Comparison of ENCODE assay signal across 1 cellular context in the genomic region with DNA sequence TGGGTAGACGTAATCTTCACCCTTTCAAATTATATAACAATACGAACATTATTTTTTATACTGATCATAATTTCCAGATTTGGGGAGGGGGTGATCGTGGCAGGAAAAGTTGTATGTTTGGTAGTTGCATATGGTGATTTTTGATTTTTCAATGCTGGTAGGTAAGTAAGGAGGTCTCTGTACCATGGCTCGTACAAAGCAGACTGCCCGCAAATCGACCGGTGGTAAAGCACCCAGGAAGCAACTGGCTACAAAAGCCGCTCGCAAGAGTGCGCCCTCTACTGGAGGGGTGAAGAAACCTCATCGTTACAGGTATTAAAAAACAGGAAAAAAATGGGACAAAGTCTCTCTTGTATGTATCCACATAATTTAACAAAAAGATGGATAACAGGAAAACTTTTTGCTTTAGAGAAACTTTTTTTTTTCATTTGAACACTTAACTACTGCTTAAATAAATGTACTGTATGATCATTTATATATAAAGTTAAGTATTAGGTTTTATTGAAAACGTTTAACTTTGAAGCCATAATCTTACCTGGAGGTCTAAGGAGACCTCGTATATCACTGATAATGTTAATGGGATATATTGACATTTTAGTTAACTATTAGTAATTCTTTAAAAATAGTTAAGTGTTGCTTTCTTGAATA.
TF ChIP-seq lines count a peak whose summit lies in the region.

No MANE protein-coding gene starts in this region.

TF ChIP-seq in GM12878, 131 proteins besides CTCF, POLR2A, EP300 and RAD21 (continued from another document):
- TF ChIP-seq, protein P1, sequence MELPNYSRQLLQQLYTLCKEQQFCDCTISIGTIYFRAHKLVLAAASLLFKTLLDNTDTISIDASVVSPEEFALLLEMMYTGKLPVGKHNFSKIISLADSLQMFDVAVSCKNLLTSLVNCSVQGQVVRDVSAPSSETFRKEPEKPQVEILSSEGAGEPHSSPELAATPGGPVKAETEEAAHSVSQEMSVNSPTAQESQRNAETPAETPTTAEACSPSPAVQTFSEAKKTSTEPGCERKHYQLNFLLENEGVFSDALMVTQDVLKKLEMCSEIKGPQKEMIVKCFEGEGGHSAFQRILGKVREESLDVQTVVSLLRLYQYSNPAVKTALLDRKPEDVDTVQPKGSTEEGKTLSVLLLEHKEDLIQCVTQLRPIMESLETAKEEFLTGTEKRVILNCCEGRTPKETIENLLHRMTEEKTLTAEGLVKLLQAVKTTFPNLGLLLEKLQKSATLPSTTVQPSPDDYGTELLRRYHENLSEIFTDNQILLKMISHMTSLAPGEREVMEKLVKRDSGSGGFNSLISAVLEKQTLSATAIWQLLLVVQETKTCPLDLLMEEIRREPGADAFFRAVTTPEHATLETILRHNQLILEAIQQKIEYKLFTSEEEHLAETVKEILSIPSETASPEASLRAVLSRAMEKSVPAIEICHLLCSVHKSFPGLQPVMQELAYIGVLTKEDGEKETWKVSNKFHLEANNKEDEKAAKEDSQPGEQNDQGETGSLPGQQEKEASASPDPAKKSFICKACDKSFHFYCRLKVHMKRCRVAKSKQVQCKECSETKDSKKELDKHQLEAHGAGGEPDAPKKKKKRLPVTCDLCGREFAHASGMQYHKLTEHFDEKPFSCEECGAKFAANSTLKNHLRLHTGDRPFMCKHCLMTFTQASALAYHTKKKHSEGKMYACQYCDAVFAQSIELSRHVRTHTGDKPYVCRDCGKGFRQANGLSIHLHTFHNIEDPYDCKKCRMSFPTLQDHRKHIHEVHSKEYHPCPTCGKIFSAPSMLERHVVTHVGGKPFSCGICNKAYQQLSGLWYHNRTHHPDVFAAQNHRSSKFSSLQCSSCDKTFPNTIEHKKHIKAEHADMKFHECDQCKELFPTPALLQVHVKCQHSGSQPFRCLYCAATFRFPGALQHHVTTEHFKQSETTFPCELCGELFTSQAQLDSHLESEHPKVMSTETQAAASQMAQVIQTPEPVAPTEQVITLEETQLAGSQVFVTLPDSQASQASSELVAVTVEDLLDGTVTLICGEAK (IDR thresholded peaks at IDR 0.05; ENCODE audit: borderline replicate concordance) = no peak
- TF ChIP-seq, protein P2, sequence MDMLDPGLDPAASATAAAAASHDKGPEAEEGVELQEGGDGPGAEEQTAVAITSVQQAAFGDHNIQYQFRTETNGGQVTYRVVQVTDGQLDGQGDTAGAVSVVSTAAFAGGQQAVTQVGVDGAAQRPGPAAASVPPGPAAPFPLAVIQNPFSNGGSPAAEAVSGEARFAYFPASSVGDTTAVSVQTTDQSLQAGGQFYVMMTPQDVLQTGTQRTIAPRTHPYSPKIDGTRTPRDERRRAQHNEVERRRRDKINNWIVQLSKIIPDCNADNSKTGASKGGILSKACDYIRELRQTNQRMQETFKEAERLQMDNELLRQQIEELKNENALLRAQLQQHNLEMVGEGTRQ (IDR thresholded peaks at IDR 0.05; ENCODE audit: borderline replicate concordance, low read depth, low read length) = no peak
- no peak for TF ChIP-seq ZNF384 (IDR thresholded peaks at IDR 0.05; ENCODE audit: borderline replicate concordance, low read depth, low read length)
- TF ChIP-seq ZNF274 (IDR thresholded peaks at IDR 0.05; ENCODE audit: insufficient read depth, insufficient read length) = no peak
- TF ChIP-seq, protein P3, sequence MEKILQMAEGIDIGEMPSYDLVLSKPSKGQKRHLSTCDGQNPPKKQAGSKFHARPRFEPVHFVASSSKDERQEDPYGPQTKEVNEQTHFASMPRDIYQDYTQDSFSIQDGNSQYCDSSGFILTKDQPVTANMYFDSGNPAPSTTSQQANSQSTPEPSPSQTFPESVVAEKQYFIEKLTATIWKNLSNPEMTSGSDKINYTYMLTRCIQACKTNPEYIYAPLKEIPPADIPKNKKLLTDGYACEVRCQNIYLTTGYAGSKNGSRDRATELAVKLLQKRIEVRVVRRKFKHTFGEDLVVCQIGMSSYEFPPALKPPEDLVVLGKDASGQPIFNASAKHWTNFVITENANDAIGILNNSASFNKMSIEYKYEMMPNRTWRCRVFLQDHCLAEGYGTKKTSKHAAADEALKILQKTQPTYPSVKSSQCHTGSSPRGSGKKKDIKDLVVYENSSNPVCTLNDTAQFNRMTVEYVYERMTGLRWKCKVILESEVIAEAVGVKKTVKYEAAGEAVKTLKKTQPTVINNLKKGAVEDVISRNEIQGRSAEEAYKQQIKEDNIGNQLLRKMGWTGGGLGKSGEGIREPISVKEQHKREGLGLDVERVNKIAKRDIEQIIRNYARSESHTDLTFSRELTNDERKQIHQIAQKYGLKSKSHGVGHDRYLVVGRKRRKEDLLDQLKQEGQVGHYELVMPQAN (conservative IDR thresholded peaks at IDR 0.05) = peak; percentile 67; the same call in 1 of the 2 replicates
- no peak for TF ChIP-seq EGR1 (IDR thresholded peaks at IDR 0.05; ENCODE audit: borderline replicate concordance in 1 of 2, low read depth in 2 of 2, low read length in 2 of 2)
- peak; percentile 66 for TF ChIP-seq SMAD1 (IDR thresholded peaks at IDR 0.05; ENCODE audit: low read depth, partially characterized antibody)
- TF ChIP-seq ZNF217 (IDR thresholded peaks at IDR 0.05) = peak; percentile 57; the same call in 1 of the 2 replicates
- 0 out of 2 replicates have a peak, but pooled peaks have one; percentile 30 for TF ChIP-seq YY1 (IDR thresholded peaks at IDR 0.05; ENCODE audit: low read depth, low read length)
- TF ChIP-seq NBN (IDR thresholded peaks at IDR 0.05) = peak; percentile 14; the same call in 1 of the 2 replicates
- peak; percentile 33 to 73; a peak in 2 of 4 replicates for TF ChIP-seq IKZF2 (IDR thresholded peaks at IDR 0.05)
- 0 out of 2 replicates have a peak, but pooled peaks have one; percentile 35 for TF ChIP-seq PML (IDR thresholded peaks at IDR 0.05; ENCODE audit: low read length)
- peak; percentile 60; the same call in 1 of the 2 replicates for TF ChIP-seq RUNX3 (IDR thresholded peaks at IDR 0.05; ENCODE audit: low read length)
- no peak for TF ChIP-seq FOXK2 (IDR thresholded peaks at IDR 0.05)
- peak; percentile 94 for TF ChIP-seq FOXM1 (IDR thresholded peaks at IDR 0.05; ENCODE audit: low read depth, low read length)
- TF ChIP-seq, protein P4, sequence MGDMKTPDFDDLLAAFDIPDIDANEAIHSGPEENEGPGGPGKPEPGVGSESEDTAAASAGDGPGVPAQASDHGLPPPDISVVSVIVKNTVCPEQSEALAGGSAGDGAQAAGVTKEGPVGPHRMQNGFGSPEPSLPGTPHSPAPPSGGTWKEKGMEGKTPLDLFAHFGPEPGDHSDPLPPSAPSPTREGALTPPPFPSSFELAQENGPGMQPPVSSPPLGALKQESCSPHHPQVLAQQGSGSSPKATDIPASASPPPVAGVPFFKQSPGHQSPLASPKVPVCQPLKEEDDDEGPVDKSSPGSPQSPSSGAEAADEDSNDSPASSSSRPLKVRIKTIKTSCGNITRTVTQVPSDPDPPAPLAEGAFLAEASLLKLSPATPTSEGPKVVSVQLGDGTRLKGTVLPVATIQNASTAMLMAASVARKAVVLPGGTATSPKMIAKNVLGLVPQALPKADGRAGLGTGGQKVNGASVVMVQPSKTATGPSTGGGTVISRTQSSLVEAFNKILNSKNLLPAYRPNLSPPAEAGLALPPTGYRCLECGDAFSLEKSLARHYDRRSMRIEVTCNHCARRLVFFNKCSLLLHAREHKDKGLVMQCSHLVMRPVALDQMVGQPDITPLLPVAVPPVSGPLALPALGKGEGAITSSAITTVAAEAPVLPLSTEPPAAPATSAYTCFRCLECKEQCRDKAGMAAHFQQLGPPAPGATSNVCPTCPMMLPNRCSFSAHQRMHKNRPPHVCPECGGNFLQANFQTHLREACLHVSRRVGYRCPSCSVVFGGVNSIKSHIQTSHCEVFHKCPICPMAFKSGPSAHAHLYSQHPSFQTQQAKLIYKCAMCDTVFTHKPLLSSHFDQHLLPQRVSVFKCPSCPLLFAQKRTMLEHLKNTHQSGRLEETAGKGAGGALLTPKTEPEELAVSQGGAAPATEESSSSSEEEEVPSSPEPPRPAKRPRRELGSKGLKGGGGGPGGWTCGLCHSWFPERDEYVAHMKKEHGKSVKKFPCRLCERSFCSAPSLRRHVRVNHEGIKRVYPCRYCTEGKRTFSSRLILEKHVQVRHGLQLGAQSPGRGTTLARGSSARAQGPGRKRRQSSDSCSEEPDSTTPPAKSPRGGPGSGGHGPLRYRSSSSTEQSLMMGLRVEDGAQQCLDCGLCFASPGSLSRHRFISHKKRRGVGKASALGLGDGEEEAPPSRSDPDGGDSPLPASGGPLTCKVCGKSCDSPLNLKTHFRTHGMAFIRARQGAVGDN (IDR thresholded peaks at IDR 0.05) = no peak
- no peak for TF ChIP-seq HDGF (IDR thresholded peaks at IDR 0.05)
- TF ChIP-seq, protein P5, sequence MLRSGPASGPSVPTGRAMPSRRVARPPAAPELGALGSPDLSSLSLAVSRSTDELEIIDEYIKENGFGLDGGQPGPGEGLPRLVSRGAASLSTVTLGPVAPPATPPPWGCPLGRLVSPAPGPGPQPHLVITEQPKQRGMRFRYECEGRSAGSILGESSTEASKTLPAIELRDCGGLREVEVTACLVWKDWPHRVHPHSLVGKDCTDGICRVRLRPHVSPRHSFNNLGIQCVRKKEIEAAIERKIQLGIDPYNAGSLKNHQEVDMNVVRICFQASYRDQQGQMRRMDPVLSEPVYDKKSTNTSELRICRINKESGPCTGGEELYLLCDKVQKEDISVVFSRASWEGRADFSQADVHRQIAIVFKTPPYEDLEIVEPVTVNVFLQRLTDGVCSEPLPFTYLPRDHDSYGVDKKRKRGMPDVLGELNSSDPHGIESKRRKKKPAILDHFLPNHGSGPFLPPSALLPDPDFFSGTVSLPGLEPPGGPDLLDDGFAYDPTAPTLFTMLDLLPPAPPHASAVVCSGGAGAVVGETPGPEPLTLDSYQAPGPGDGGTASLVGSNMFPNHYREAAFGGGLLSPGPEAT (IDR thresholded peaks at IDR 0.05; ENCODE audit: low read depth) = peak; percentile 46; the same call in 1 of the 2 replicates
- TF ChIP-seq TAF1 (IDR thresholded peaks at IDR 0.05; ENCODE audit: borderline replicate concordance, low read depth, low read length) = 0 out of 2 replicates have a peak, but pooled peaks have one; percentile 26
- TF ChIP-seq SMARCA5 (IDR thresholded peaks at IDR 0.05) = peak; percentile 87; the same call in 1 of the 2 replicates
- TF ChIP-seq IRF4 (IDR thresholded peaks at IDR 0.05; ENCODE audit: low read depth, low read length) = no peak
- 0 out of 2 replicates have a peak, but pooled peaks have one; percentile 25 for TF ChIP-seq TBL1XR1 (IDR thresholded peaks at IDR 0.05; ENCODE audit: low read depth, low read length)
- TF ChIP-seq, protein P6, sequence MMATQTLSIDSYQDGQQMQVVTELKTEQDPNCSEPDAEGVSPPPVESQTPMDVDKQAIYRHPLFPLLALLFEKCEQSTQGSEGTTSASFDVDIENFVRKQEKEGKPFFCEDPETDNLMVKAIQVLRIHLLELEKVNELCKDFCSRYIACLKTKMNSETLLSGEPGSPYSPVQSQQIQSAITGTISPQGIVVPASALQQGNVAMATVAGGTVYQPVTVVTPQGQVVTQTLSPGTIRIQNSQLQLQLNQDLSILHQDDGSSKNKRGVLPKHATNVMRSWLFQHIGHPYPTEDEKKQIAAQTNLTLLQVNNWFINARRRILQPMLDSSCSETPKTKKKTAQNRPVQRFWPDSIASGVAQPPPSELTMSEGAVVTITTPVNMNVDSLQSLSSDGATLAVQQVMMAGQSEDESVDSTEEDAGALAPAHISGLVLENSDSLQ (IDR thresholded peaks at IDR 0.05) = no peak
